In the genomic region with DNA sequence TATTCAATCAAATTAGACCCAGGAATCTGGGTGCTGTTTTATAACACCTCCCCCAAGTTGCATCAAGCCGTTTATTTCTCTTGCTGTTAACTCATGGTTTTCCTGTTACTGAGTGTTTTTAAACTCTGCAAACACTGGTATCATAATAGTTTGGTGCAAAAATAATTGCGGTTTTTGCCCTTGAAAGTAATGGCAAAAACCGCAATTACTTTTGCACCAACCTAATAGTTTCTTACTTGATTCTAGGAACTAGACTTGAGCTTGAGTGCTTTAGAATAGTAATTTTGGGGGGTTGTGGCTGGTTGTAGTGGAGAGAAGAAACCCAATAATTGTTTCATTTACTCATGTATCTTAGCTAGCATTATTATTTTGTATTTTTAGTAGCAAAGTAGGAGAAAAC, we compare ENCODE assay signal across 33 cellular contexts.
"Had no signal": no experiment of that assay in that cellular context is flagged by ENCODE, and none has a peak within 500 bp of the region (broad histone marks: within the 10 kb centered on the region; RNA-seq: fewer than 3 reads in every experiment).

No MANE protein-coding gene starts in this region.

- H3K4me3 Mint-ChIP-seq: activated CD8-positive, alpha-beta T cell treated with anti-CD3 and anti-CD28 coated beads for 36 hours; activated naive CD8-positive, alpha-beta T cell; activated T-cell treated with anti-CD3 and anti-CD28 coated beads, Interleukin-2, amount 50 U/mL, for 4 hours; activated T-helper 17 cell treated with anti-CD3 and anti-CD28 coated beads, Interleukin-2, amount 50 U/mL, for 72 hours; central memory CD8-positive, alpha-beta T cell; T-cell; T-helper 1 cell treated with Interleukin-12 subunit alpha and Interleukin-12 subunit beta and Interleukin-4 antibody, amounts not matched to agents 30 μg/mL and 1 μg/mL, for 36 hours; WTC11 had no signal

- H3K36me3 ChIP-seq: brain microvascular endothelial cell, esophagus squamous epithelium, gastroesophageal sphincter, heart right ventricle had no signal

- H3K27me3 ChIP-seq: brain microvascular endothelial cell, esophagus squamous epithelium, gastroesophageal sphincter, heart right ventricle had no signal

- FAIRE-seq: astrocyte, bronchial epithelial cell, endometrium, endothelial cell of umbilical vein had no signal

- H3K9me3 Mint-ChIP-seq: activated CD8-positive, alpha-beta T cell treated with anti-CD3 and anti-CD28 coated beads for 36 hours; activated T-cell treated with anti-CD3 and anti-CD28 coated beads, Interleukin-2, amount 50 U/mL, for 4 hours; activated T-helper 17 cell treated with anti-CD3 and anti-CD28 coated beads, Interleukin-2, amount 50 U/mL, for 72 hours; central memory CD8-positive, alpha-beta T cell; T-cell; T-helper 1 cell treated with Interleukin-12 subunit alpha and Interleukin-12 subunit beta and Interleukin-4 antibody, amounts not matched to agents 30 μg/mL and 1 μg/mL, for 36 hours; WTC11 had no signal

- H3K4me1 ChIP-seq: gastroesophageal sphincter had no signal

- H3K4me3 ChIP-seq: esophagus squamous epithelium, gastroesophageal sphincter, heart right ventricle had no signal

- H3K27ac ChIP-seq: brain microvascular endothelial cell, epithelial cell of prostate, esophagus squamous epithelium, gastroesophageal sphincter, heart right ventricle had no signal

- DNase-seq: activated CD4-positive, alpha-beta T cell treated with anti-CD3 and anti-CD28 coated beads for 1 hour; activated CD4-positive, alpha-beta T cell treated with anti-CD3 and anti-CD28 coated beads for 4 hours; activated CD4-positive, alpha-beta T cell treated with anti-CD3 and anti-CD28 coated beads, Interleukin-2, amount 50 U/mL, for 1 hour; activated CD4-positive, alpha-beta T cell treated with anti-CD3 and anti-CD28 coated beads, Interleukin-2, amount 50 U/mL, for 48 hours; activated CD8-positive, alpha-beta memory T cell treated with anti-CD3 and anti-CD28 coated beads for 24 hours; activated CD8-positive, alpha-beta T cell treated with anti-CD3 and anti-CD28 coated beads for 36 hours; activated effector memory CD4-positive, alpha-beta T cell treated with Interleukin-2 at 50 U/mL for 16 hours; activated gamma-delta T cell treated with Interleukin-2 at 50 U/mL for 16 hours; activated naive CD4-positive, alpha-beta T cell treated with anti-CD3 and anti-CD28 coated beads, Interleukin-2, amount 50 U/mL, for 16 hours; activated naive CD4-positive, alpha-beta T cell treated with Interleukin-2 at 50 U/mL for 16 hours; activated T-cell treated with anti-CD3 and anti-CD28 coated beads, Interleukin-2, amount 50 U/mL, for 4 hours; amniotic stem cell; anterior cingulate cortex; brain microvascular endothelial cell; cortex of kidney; dermis blood vessel endothelial cell; effector CD4-positive, alpha-beta T cell; esophagus squamous epithelium; foreskin melanocyte; heart right ventricle; T-cell; T1000 had no signal

- H3K4me1 Mint-ChIP-seq: activated T-helper 17 cell treated with anti-CD3 and anti-CD28 coated beads, Interleukin-2, amount 50 U/mL, for 72 hours; central memory CD8-positive, alpha-beta T cell had no signal

- H3K27ac Mint-ChIP-seq: activated CD8-positive, alpha-beta T cell treated with anti-CD3 and anti-CD28 coated beads for 36 hours; activated naive CD8-positive, alpha-beta T cell; activated T-helper 17 cell treated with anti-CD3 and anti-CD28 coated beads, Interleukin-2, amount 50 U/mL, for 72 hours; T-cell; T-helper 1 cell treated with Interleukin-12 subunit alpha and Interleukin-12 subunit beta and Interleukin-4 antibody, amounts not matched to agents 30 μg/mL and 1 μg/mL, for 36 hours; WTC11 had no signal

- ATAC-seq: activated CD8-positive, alpha-beta T cell treated with anti-CD3 and anti-CD28 coated beads for 36 hours; activated T-cell treated with anti-CD3 and anti-CD28 coated beads, Interleukin-2, amount 50 U/mL, for 4 hours; activated T-helper 17 cell treated with anti-CD3 and anti-CD28 coated beads, Interleukin-2, amount 50 U/mL, for 72 hours; gastroesophageal sphincter; heart right ventricle; T-cell; WTC11 had no signal

- H3K36me3 Mint-ChIP-seq: T-cell, WTC11 had no signal

- H3K9me3 ChIP-seq: esophagus squamous epithelium, gastroesophageal sphincter, heart right ventricle had no signal
